8 cellular contexts compared by ENCODE assay signal in genomic region chr1:114758251-114758832, GRCh38. TPM values are rescaled to one million over a fixed set of nuclear protein-coding genes. Genes with fewer than 3 reads are reported as not detected.
DNase-seq lines count a peak whose midpoint lies in the region; ATAC-seq, FAIRE-seq and TF ChIP-seq lines count a peak whose summit lies in the region.

No MANE protein-coding gene starts in this region.

- H3K4me3 ChIP-seq in OCI-LY7 (ENCODE audit: low read depth, low read length, poor library complexity, severe bottlenecking) (peak overlapping the region; percentile 90), H1 (ENCODE audit: extremely low read depth in 1 of 4, insufficient read depth in 2 of 4, low read depth in 3 of 4, low read length in 4 of 4) (peak overlapping the region; percentile 10 to 100 (median 94); a peak in 5 of 8 replicates)

- H3K9me3 ChIP-seq in OCI-LY7 (ENCODE audit: low read length) (no peaks in the 10 kb centered on the region), H1 (ENCODE audit: insufficient read depth in 2 of 2, low read depth in 1 of 2, low read length in 1 of 2) (no peaks in the 10 kb centered on the region)

- peaks cover 36% of the 10 kb centered on the region; the same call in 1 of the 2 replicates for H3K36me3 ChIP-seq in OCI-LY7 (ENCODE audit: insufficient read depth, low read length)
- peaks cover 0 to 12% (median 2%) of the 10 kb centered on the region in 4 experiments; a peak in 2 of 8 replicates for H3K36me3 ChIP-seq in H1 (ENCODE audit: control insufficient read depth in 2 of 4, insufficient read depth in 4 of 4, low read length in 3 of 4)

- peak overlapping the region; percentile 99 for H3K4me3 Mint-ChIP-seq in osteocyte (ENCODE audit: unreplicated experiment)

- H3K23me2 ChIP-seq in H1 (ENCODE audit: low read depth, low read length): no peaks in the 10 kb centered on the region

- H3K9ac ChIP-seq in H1 (replicated peaks in 1 of 4; ENCODE audit: extremely low read depth in 1 of 4, low read depth in 3 of 4, low read length in 3 of 4): peak overlapping the region in 3 of 4 experiments; percentile 8 to 48 (median 40); a peak in 2 of 7 replicates

- H3K27me3 Mint-ChIP-seq in osteocyte (ENCODE audit: unreplicated experiment): no peaks in the 10 kb centered on the region

- H3K27ac Mint-ChIP-seq in osteocyte (ENCODE audit: unreplicated experiment): peak overlapping the region; percentile 100

- 51% methylated on average over 6 of the region's 6 CpGs; no CpG with 5 or more reads in 1 of the 2 experiments for WGBS in H1 (ENCODE audit: extremely low coverage in 1 of 2, insufficient coverage in 1 of 2, insufficient read length in 1 of 2, insufficient replicate concordance in 2 of 2, low coverage in 1 of 2, low lambda C conversion rate in 2 of 2, missing lambda C conversion rate in 1 of 2), 2 experiments

- H3K18ac ChIP-seq in H1 (ENCODE audit: extremely low read depth, low read length): no peak overlapping the region

- H2AFZ ChIP-seq in OCI-LY7 (ENCODE audit: low read length): peak overlapping the region; percentile 99
- peak overlapping the region; percentile 96 for H2AFZ ChIP-seq in H1 (ENCODE audit: low read length)

- no peak overlapping the region for H3K4ac ChIP-seq in H1 (replicated peaks; ENCODE audit: insufficient read length, low read depth, low read length)

- no peak overlapping the region for H2BK20ac ChIP-seq in H1 (ENCODE audit: low read length)

- no peak overlapping the region for H3K14ac ChIP-seq in H1 (ENCODE audit: insufficient read length)

- H3K79me2 ChIP-seq in OCI-LY7 (ENCODE audit: insufficient read depth, low read depth, low read length) (peaks cover 40% of the 10 kb centered on the region), H1 (ENCODE audit: control insufficient read depth in 1 of 2, insufficient read depth in 2 of 2, low read length in 2 of 2) (peaks cover 37 to 39% of the 10 kb centered on the region in 2 experiments)

- no peak overlapping the region for H2AK5ac ChIP-seq in H1 (ENCODE audit: low read depth, low read length)

- TF ChIP-seq POLR2A in H1 (IDR thresholded peaks at IDR 0.05; ENCODE audit: control extremely low read depth in 1 of 2, low read depth in 2 of 2, low read length in 2 of 2): no peak

- H3K27ac ChIP-seq in OCI-LY7 (ENCODE audit: low read depth, low read length, poor library complexity, severe bottlenecking) (peak overlapping the region; percentile 84), H1 (ENCODE audit: low read depth, low read length) (peak overlapping the region; percentile 100)

- no peak for TF ChIP-seq RAD21 in H1 (IDR thresholded peaks at IDR 0.05 in 1 of 2, conservative IDR thresholded peaks at IDR 0.05 in 1 of 2; ENCODE audit: low read depth in 2 of 2, low read length in 2 of 2)

- no peak for FAIRE-seq in H1 (lab: Jason Lieb, UNC)

- H4K5ac ChIP-seq in H1 (ENCODE audit: insufficient read length, low read depth, low read length): peak overlapping the region; percentile 51

- peaks cover 28% of the 10 kb centered on the region for H4K20me1 ChIP-seq in OCI-LY7 (ENCODE audit: insufficient read depth, low read length)
- H4K20me1 ChIP-seq in H1 (replicated peaks in 1 of 2; ENCODE audit: control insufficient read depth in 1 of 2, insufficient read depth in 2 of 2, low read length in 2 of 2): peaks cover 10 to 11% of the 10 kb centered on the region in 2 experiments

- peaks cover 11% of the 10 kb centered on the region for H3K9me3 Mint-ChIP-seq in osteocyte (ENCODE audit: unreplicated experiment)

- H2BK120ac ChIP-seq in H1 (replicated peaks; ENCODE audit: low read depth, low read length): no peak overlapping the region

- intact Hi-C loops in OCI-LY7 (cut with micrococcal nuclease; ENCODE audit: unreplicated experiment): loop anchor here (10.0 kb wide), 3 partner anchors 184 to 814 kb away; no protein-coding TSS in a partner anchor

- no peak overlapping the region for H3K56ac ChIP-seq in H1 (replicated peaks; ENCODE audit: insufficient read length, low read depth, low read length)

- H2BK12ac ChIP-seq in H1 (ENCODE audit: low read depth, low read length): no peak overlapping the region; the same call in 1 of the 2 replicates

- no peaks in the 10 kb centered on the region for H3K27me3 ChIP-seq in H1 (replicated peaks in 1 of 4; ENCODE audit: control insufficient read depth in 3 of 4, extremely low read depth in 1 of 4, insufficient read depth in 3 of 4, low read length in 3 of 4)

- H4K8ac ChIP-seq in H1 (ENCODE audit: extremely low read depth, insufficient read depth, low read length): no peak overlapping the region

- POLR2A ChIA-PET in OCI-LY7 (lab: Charles Lee): interaction anchor here (0.8 to 2.8 kb wide), 4 partner anchors 20 to 243 kb away, joined by 3 to 9 read pairs (median 6); partner anchors contain the start of genes NRAS and SIKE1
- POLR2A ChIA-PET in H1 (lab: Charles Lee; ENCODE audit: partially characterized antibody): interaction anchor here (0.7 to 6.0 kb wide), 14 partner anchors 10 to 248 kb away, joined by 3 to 68 read pairs (median 8); partner anchors contain the start of genes DENND2C, NRAS, SIKE1 and TRIM33

- TF ChIP-seq CTCF in OCI-LY7 (conservative IDR thresholded peaks at IDR 0.05; ENCODE audit: low read length) (0 out of 2 replicates have a peak, but pooled peaks have one; percentile 27), H1 (IDR thresholded peaks at IDR 0.05; ENCODE audit: control extremely low read depth in 1 of 3, insufficient read depth in 1 of 3, low read depth in 1 of 3, low read length in 3 of 3) (no peak), osteocyte (IDR thresholded peaks at IDR 0.05) (no peak)

- TSS peak; percentile 80 for BruUV-seq in OCI-LY7 (replicated peaks; lab: Mats Ljungman, UMichigan)

- DNase-seq in NCI-H82 (lab: John Stamatoyannopoulos, UW) (peak; percentile 30), NCI-H82 treated with DMSO at 0.1 percent for 48 hours (lab: John Stamatoyannopoulos, UW; ENCODE audit: unreplicated experiment) (no peak), OCI-LY7 (ENCODE audit: low spot score) (peak; percentile 13), H1 (ENCODE audit: low read depth in 1 of 2, low spot score in 2 of 2) (no peak), osteocyte (ENCODE audit: extremely low spot score, unreplicated experiment) (no peak)
- no peak for DNase-seq in stimulated activated CD4-positive, alpha-beta T cell treated with anti-CD3 and anti-CD28 coated beads, Interleukin-4, amount 100 ng/mL, for 1 hour

- no peak overlapping the region for H3K23ac ChIP-seq in H1 (ENCODE audit: insufficient read length)

- H3K4me1 ChIP-seq in OCI-LY7 (ENCODE audit: insufficient read depth, low read length, poor library complexity, severe bottlenecking): peaks cover 34% of the 10 kb centered on the region
- peaks cover 0 to 11% (median 3%) of the 10 kb centered on the region in 4 experiments; a peak in 2 of 7 replicates for H3K4me1 ChIP-seq in H1 (replicated peaks in 1 of 4; ENCODE audit: control insufficient read depth in 3 of 4, insufficient read depth in 4 of 4, low read length in 3 of 4)

- H2BK5ac ChIP-seq in H1 (ENCODE audit: low read depth, low read length): no peak overlapping the region

- TF ChIP-seq EP300 in H1 (IDR thresholded peaks at IDR 0.05; ENCODE audit: borderline replicate concordance in 1 of 2, low read depth in 2 of 2, low read length in 2 of 2): no peak

- ATAC-seq in HG03139 (IDR thresholded peaks at IDR 0.05; ENCODE audit: unreplicated experiment) (no peak), GM18520 (IDR thresholded peaks at IDR 0.05; ENCODE audit: unreplicated experiment) (no peak)

- H3K36me3 Mint-ChIP-seq in osteocyte (ENCODE audit: unreplicated experiment): peaks cover 2% of the 10 kb centered on the region

- no peaks in the 10 kb centered on the region for H3K79me1 ChIP-seq in H1 (ENCODE audit: low read depth, low read length)

- peaks cover 36% of the 10 kb centered on the region for H3K4me1 Mint-ChIP-seq in osteocyte (ENCODE audit: unreplicated experiment)

- no peaks in the 10 kb centered on the region for H3K9me2 ChIP-seq in OCI-LY7 (ENCODE audit: insufficient read depth, low read length)

- H3K4me2 ChIP-seq in OCI-LY7 (ENCODE audit: low read length): peak overlapping the region; percentile 74
- peak overlapping the region; percentile 58 to 62 for H3K4me2 ChIP-seq in H1 (ENCODE audit: insufficient read depth in 1 of 2, low read depth in 2 of 2, low read length in 2 of 2)

- H2BK15ac ChIP-seq in H1 (ENCODE audit: low read length): no peak overlapping the region

- H4K91ac ChIP-seq in H1 (replicated peaks; ENCODE audit: insufficient read length, low read length): no peak overlapping the region

- CTCF ChIA-PET in OCI-LY7 (lab: Charles Lee; ENCODE audit: unreplicated experiment) (no interaction called here), H1 (lab: Charles Lee; ENCODE audit: partially characterized antibody) (interaction anchor here (1.0 kb wide), 1 partner anchor 11 kb away, joined by 3 read pairs; no protein-coding TSS in a partner anchor)

RNA-seq across cellular contexts. Expression of gene CSDE1, which starts 0.6 kb away (rescaled TPM):
- total RNA-seq in OCI-LY7 (2014; rRNA removed; shearing (Covaris generic)): 177 and 223 TPM in 2 replicates
- total RNA-seq in OCI-LY7 (2022) (426 and 456 TPM in 2 replicates), osteocyte (499 and 516 TPM in 2 replicates)
- total RNA-seq in H1 (2021; fragmentation: NEBNext Ultra II Directional; extraction: Animal tissue kit (Norgen Biotek cat#: 25700)): 635 and 641 TPM in 2 replicates
- 96.7 and 149 TPM in 2 replicates for polyA plus RNA-seq in H1 (2011; rRNA removed)
- polyA plus RNA-seq in H1 (2011; cell fraction: cytosol; rRNA removed): 223 TPM
- polyA plus RNA-seq in H1 (2011; cell fraction: nucleus; rRNA removed): 190 TPM
- polyA plus RNA-seq in H1 (2012, experiment 1 of 2): 373 to 760 TPM (median 391 TPM) in 4 replicates
- polyA plus RNA-seq in H1 (2012, experiment 2 of 2): 23.0 TPM
- polyA plus RNA-seq in H1 (2013, experiment 1 of 2): 432 TPM
- polyA plus RNA-seq in H1 (2013, experiment 2 of 2): 434 TPM
- 508 and 810 TPM in 2 replicates for polyA minus RNA-seq in H1 (2011; rRNA and poly(A)+ RNA removed)
- polyA minus RNA-seq in H1 (2011; cell fraction: cytosol; rRNA and poly(A)+ RNA removed): 205 TPM
- polyA minus RNA-seq in H1 (2011; cell fraction: nucleus; rRNA and poly(A)+ RNA removed): 407 TPM

RNA-seq across cellular contexts. Expression of gene SIKE1, which starts 22.1 kb away (rescaled TPM):
- 123 and 142 TPM in 2 replicates for total RNA-seq in OCI-LY7 (2014; rRNA removed; shearing (Covaris generic))
- total RNA-seq in OCI-LY7 (2022) (71.0 and 75.3 TPM in 2 replicates), osteocyte (57.2 and 60.4 TPM in 2 replicates)
- total RNA-seq in H1 (2021; fragmentation: NEBNext Ultra II Directional; extraction: Animal tissue kit (Norgen Biotek cat#: 25700)): 73.2 and 79.9 TPM in 2 replicates
- 20.5 and 30.3 TPM in 2 replicates for polyA plus RNA-seq in H1 (2011; rRNA removed)
- polyA plus RNA-seq in H1 (2011; cell fraction: cytosol; rRNA removed): 33.0 TPM
- polyA plus RNA-seq in H1 (2011; cell fraction: nucleus; rRNA removed): 73.4 TPM
- 46.4 to 72.4 TPM (median 51.0 TPM) in 4 replicates for polyA plus RNA-seq in H1 (2012, experiment 1 of 2)
- polyA plus RNA-seq in H1 (2012, experiment 2 of 2): 12.7 TPM
- polyA plus RNA-seq in H1 (2013, experiment 1 of 2): 43.9 TPM
- polyA plus RNA-seq in H1 (2013, experiment 2 of 2): 38.8 TPM
- polyA minus RNA-seq in H1 (2011; rRNA and poly(A)+ RNA removed): 44.2 and 88.0 TPM in 2 replicates
- polyA minus RNA-seq in H1 (2011; cell fraction: cytosol; rRNA and poly(A)+ RNA removed): 26.1 TPM
- polyA minus RNA-seq in H1 (2011; cell fraction: nucleus; rRNA and poly(A)+ RNA removed): 99.6 TPM

RNA-seq across cellular contexts. Expression of gene NRAS, which starts 41.8 kb away (rescaled TPM):
- 28.5 and 32.6 TPM in 2 replicates for total RNA-seq in OCI-LY7 (2014; rRNA removed; shearing (Covaris generic))
- total RNA-seq in OCI-LY7 (2022) (43.5 and 47.0 TPM in 2 replicates), osteocyte (35.9 TPM in 2 replicates)
- total RNA-seq in H1 (2021; fragmentation: NEBNext Ultra II Directional; extraction: Animal tissue kit (Norgen Biotek cat#: 25700)): 63.2 and 65.1 TPM in 2 replicates
- 13.8 and 24.5 TPM in 2 replicates for polyA plus RNA-seq in H1 (2011; rRNA removed)
- polyA plus RNA-seq in H1 (2011; cell fraction: cytosol; rRNA removed): 27.9 TPM
- 10.1 TPM for polyA plus RNA-seq in H1 (2011; cell fraction: nucleus; rRNA removed)
- polyA plus RNA-seq in H1 (2012, experiment 1 of 2): 22.0 to 38.8 TPM (median 26.4 TPM) in 4 replicates
- 4.6 TPM for polyA plus RNA-seq in H1 (2012, experiment 2 of 2)
- polyA plus RNA-seq in H1 (2013, experiment 1 of 2): 49.8 TPM
- polyA plus RNA-seq in H1 (2013, experiment 2 of 2): 49.3 TPM
- polyA minus RNA-seq in H1 (2011; rRNA and poly(A)+ RNA removed): 56.0 and 80.7 TPM in 2 replicates
- 28.6 TPM for polyA minus RNA-seq in H1 (2011; cell fraction: cytosol; rRNA and poly(A)+ RNA removed)
- 40.2 TPM for polyA minus RNA-seq in H1 (2011; cell fraction: nucleus; rRNA and poly(A)+ RNA removed)

Comparison
In these comparisons a context has a peak if more than half of its experiments do, and no peak if none do; other contexts are left out.
1. DNase-seq: peak in NCI-H82 (single experiment) and OCI-LY7 (single experiment); none in NCI-H82 treated with DMSO at 0.1 percent for 48 hours (single experiment), H1 (0 of 2), osteocyte (single experiment) and stimulated activated CD4-positive, alpha-beta T cell treated with anti-CD3 and anti-CD28 coated beads, Interleukin-4, amount 100 ng/mL, for 1 hour (single experiment).